ENCODE assay signal across 11 cellular contexts in genomic region chr22:25853902-25854301, GRCh38.
DNase-seq lines count a peak whose midpoint lies in the region; ATAC-seq, FAIRE-seq and TF ChIP-seq lines count a peak whose summit lies in the region.
"Had no signal": no experiment of that assay in that cellular context is flagged by ENCODE, and none has a peak within 500 bp of the region (broad histone marks: within the 10 kb centered on the region; RNA-seq: fewer than 3 reads in every experiment).

No MANE protein-coding gene starts in this region.

- no peak overlapping the region for H2AFZ ChIP-seq in astrocyte (ENCODE audit: low read depth, low read length)

- H3K27ac Mint-ChIP-seq in astrocyte (ENCODE audit: unreplicated experiment) = no peak overlapping the region
- H3K27ac Mint-ChIP-seq in progenitor cell of endocrine pancreas = no peak overlapping the region
- no peak overlapping the region for H3K27ac Mint-ChIP-seq in activated T-cell treated with anti-CD3 and anti-CD28 coated beads, Interleukin-2, amount 50 U/mL, for 72 hours
- H3K27ac Mint-ChIP-seq: naive thymus-derived CD8-positive, alpha-beta T cell had no signal

- FAIRE-seq in astrocyte (lab: Jason Lieb, UNC) = no peak
- FAIRE-seq: A204.1 had no signal

- H3K4me3 Mint-ChIP-seq in astrocyte (ENCODE audit: unreplicated experiment) = no peak overlapping the region
- no peak overlapping the region for H3K4me3 Mint-ChIP-seq in progenitor cell of endocrine pancreas (ENCODE audit: low read depth)
- H3K4me3 Mint-ChIP-seq in activated T-cell treated with anti-CD3 and anti-CD28 coated beads, Interleukin-2, amount 50 U/mL, for 72 hours = no peak overlapping the region
- H3K4me3 Mint-ChIP-seq: central memory CD8-positive, alpha-beta T cell; naive thymus-derived CD8-positive, alpha-beta T cell had no signal

- peak; percentile 18 for TF ChIP-seq CTCF in astrocyte (IDR thresholded peaks at IDR 0.05; ENCODE audit: insufficient read depth, low read depth, low read length)
- peak; percentile 35 for TF ChIP-seq CTCF in progenitor cell of endocrine pancreas (IDR thresholded peaks at IDR 0.05; ENCODE audit: unreplicated experiment)

- H3K4me1 Mint-ChIP-seq in astrocyte (ENCODE audit: low read depth, unreplicated experiment) (peaks cover 2% of the 10 kb centered on the region), progenitor cell of endocrine pancreas (ENCODE audit: low read depth) (no peaks in the 10 kb centered on the region)
- peaks cover 6% of the 10 kb centered on the region for H3K4me1 Mint-ChIP-seq in activated T-cell treated with anti-CD3 and anti-CD28 coated beads, Interleukin-2, amount 50 U/mL, for 72 hours (ENCODE audit: low read depth)
- H3K4me1 Mint-ChIP-seq: central memory CD8-positive, alpha-beta T cell; naive thymus-derived CD8-positive, alpha-beta T cell had no signal

- no peak overlapping the region for H3K9ac ChIP-seq in astrocyte (ENCODE audit: low read length)

- H3K4me2 ChIP-seq in astrocyte (ENCODE audit: low read length) = no peak overlapping the region

- H3K27ac ChIP-seq in astrocyte (ENCODE audit: low read depth, low read length) = no peak overlapping the region

- H3K27me3 Mint-ChIP-seq in astrocyte (ENCODE audit: low read depth, unreplicated experiment) (peaks cover 24% of the 10 kb centered on the region), progenitor cell of endocrine pancreas (peaks cover 35% of the 10 kb centered on the region)
- H3K27me3 Mint-ChIP-seq in activated T-cell treated with anti-CD3 and anti-CD28 coated beads, Interleukin-2, amount 50 U/mL, for 72 hours (ENCODE audit: low read depth) = peaks cover 24% of the 10 kb centered on the region

- no peaks in the 10 kb centered on the region for H3K27me3 ChIP-seq in astrocyte (ENCODE audit: insufficient read depth, low read length)

- no peaks in the 10 kb centered on the region for H3K9me3 ChIP-seq in astrocyte (ENCODE audit: insufficient read depth, low read depth, low read length)

- ATAC-seq in activated T-cell treated with anti-CD3 and anti-CD28 coated beads, Interleukin-2, amount 50 U/mL, for 72 hours (replicated peaks in 1 of 2) = no peak
- ATAC-seq: naive thymus-derived CD8-positive, alpha-beta T cell had no signal

- H3K36me3 ChIP-seq in astrocyte (ENCODE audit: insufficient read depth, low read length) = no peaks in the 10 kb centered on the region

- no peaks in the 10 kb centered on the region for H3K36me3 Mint-ChIP-seq in astrocyte (ENCODE audit: low read depth, unreplicated experiment)
- H3K36me3 Mint-ChIP-seq in progenitor cell of endocrine pancreas (ENCODE audit: insufficient read depth) = no peaks in the 10 kb centered on the region
- H3K36me3 Mint-ChIP-seq in activated T-cell treated with anti-CD3 and anti-CD28 coated beads, Interleukin-2, amount 50 U/mL, for 72 hours (ENCODE audit: insufficient read depth in 2 of 2) = no peaks in the 10 kb centered on the region
- H3K36me3 Mint-ChIP-seq: naive thymus-derived CD8-positive, alpha-beta T cell had no signal

- no peak overlapping the region for H3K4me3 ChIP-seq in astrocyte (ENCODE audit: insufficient read depth, low read depth, low read length)

- no peaks in the 10 kb centered on the region for H4K20me1 ChIP-seq in astrocyte (ENCODE audit: insufficient read depth, low read length)

- DNase-seq in NCI-H1417 (lab: John Stamatoyannopoulos, UW) (peak in 2 of 3 experiments; percentile 1 to 58), NCI-H1417 treated with DMSO at 0.1 percent for 48 hours (lab: John Stamatoyannopoulos, UW) (no peak), NCI-H1694 (lab: John Stamatoyannopoulos, UW) (peak; percentile 41), astrocyte (ENCODE audit: low read depth) (no peak), progenitor cell of endocrine pancreas (ENCODE audit: low spot score, unreplicated experiment) (no peak), NCI-H1105 treated with DMSO at 0.1 percent for 48 hours (lab: John Stamatoyannopoulos, UW) (no peak)
- DNase-seq in activated T-cell treated with anti-CD3 and anti-CD28 coated beads, Interleukin-2, amount 50 U/mL, for 72 hours = no peak
- no peak for DNase-seq in stimulated activated CD8-positive, alpha-beta memory T cell treated with anti-CD3 and anti-CD28 coated beads, Interleukin-4, amount 100 ng/mL, for 48 hours
- DNase-seq: naive thymus-derived CD8-positive, alpha-beta T cell had no signal

- H3K4me1 ChIP-seq in astrocyte (ENCODE audit: insufficient read depth, low read length) = no peaks in the 10 kb centered on the region

- H3K79me2 ChIP-seq in astrocyte (ENCODE audit: insufficient read depth, low read length) = no peaks in the 10 kb centered on the region

- H3K9me3 Mint-ChIP-seq in astrocyte (ENCODE audit: unreplicated experiment) = peaks cover 5% of the 10 kb centered on the region
- H3K9me3 Mint-ChIP-seq in progenitor cell of endocrine pancreas (ENCODE audit: low read depth) = no peaks in the 10 kb centered on the region
- H3K9me3 Mint-ChIP-seq in activated T-cell treated with anti-CD3 and anti-CD28 coated beads, Interleukin-2, amount 50 U/mL, for 72 hours = no peaks in the 10 kb centered on the region
- H3K9me3 Mint-ChIP-seq: central memory CD8-positive, alpha-beta T cell; naive thymus-derived CD8-positive, alpha-beta T cell had no signal

Comparison
In these comparisons a context has a peak if more than half of its experiments do, and no peak if none do; other contexts are left out.
1. DNase-seq: peak in NCI-H1417 (2 of 3) and NCI-H1694 (single experiment); none in NCI-H1417 treated with DMSO at 0.1 percent for 48 hours (single experiment), astrocyte (single experiment), progenitor cell of endocrine pancreas (single experiment), activated T-cell treated with anti-CD3 and anti-CD28 coated beads, Interleukin-2, amount 50 U/mL, for 72 hours (0 of 2), NCI-H1105 treated with DMSO at 0.1 percent for 48 hours (single experiment) and stimulated activated CD8-positive, alpha-beta memory T cell treated with anti-CD3 and anti-CD28 coated beads, Interleukin-4, amount 100 ng/mL, for 48 hours (single experiment).